8 cellular contexts compared by ENCODE assay signal in genomic region chr1:224498574-224499170, GRCh38.
A peak's percentile ranks its signal among the peaks of the same experiment; 100 is the strongest.
DNase-seq lines count a peak whose midpoint lies in the region; ATAC-seq and TF ChIP-seq lines count a peak whose summit lies in the region.

No MANE protein-coding gene starts in this region.

- intact Hi-C loops in transverse colon (cut with DNase I; ENCODE audit: low total_unique reads) = no loop called here

- peak overlapping the region; percentile 81 for H3K9ac ChIP-seq in HUES6 (ENCODE audit: low read length)

- WGBS in transverse colon (ENCODE audit: low coverage in 1 of 2), 2 donors = 68 to 69% methylated on average over 3 to 12 of the region's 12 CpGs

- TF ChIP-seq CTCF in astrocyte of the cerebellum (IDR thresholded peaks at IDR 0.05; ENCODE audit: low read depth, low read length, missing control alignments) = no peak
- no peak for TF ChIP-seq CTCF in transverse colon (IDR thresholded peaks at IDR 0.05)

- H3K36me3 ChIP-seq in HUES6 (ENCODE audit: control insufficient read depth, insufficient read depth, low read length) (no peaks in the 10 kb centered on the region), transverse colon (no peaks in the 10 kb centered on the region)

- H3K27ac ChIP-seq in HUES6 (ENCODE audit: low read depth, low read length) = peak overlapping the region; percentile 92
- peak overlapping the region; percentile 40 to 76 (median 66) for H3K27ac ChIP-seq in transverse colon

- peak; percentile 55 for DNase-seq in astrocyte of the cerebellum (ENCODE audit: low read depth)
- DNase-seq in left kidney (ENCODE audit: low read depth, low spot score) = peak; percentile 79
- DNase-seq in transverse colon = no peak

- H3K4me1 ChIP-seq in HUES6 (ENCODE audit: control insufficient read depth, insufficient read depth, low read length) = peaks cover 56% of the 10 kb centered on the region
- H3K4me1 ChIP-seq in transverse colon = peaks cover 30 to 46% (median 34%) of the 10 kb centered on the region in 4 donors

- no peak for TF ChIP-seq EP300 in transverse colon (IDR thresholded peaks at IDR 0.05; ENCODE audit: low read depth)

- H3K9me3 ChIP-seq in HUES6 (ENCODE audit: control insufficient read depth, insufficient read depth, low read depth, low read length) = peaks cover 11% of the 10 kb centered on the region
- no peaks in the 10 kb centered on the region for H3K9me3 ChIP-seq in transverse colon

- TF ChIP-seq POLR2A in transverse colon (IDR thresholded peaks at IDR 0.05) = no peak

- H3K27me3 ChIP-seq in HUES6 (ENCODE audit: control insufficient read depth, insufficient read depth, low read length) (no peaks in the 10 kb centered on the region), transverse colon (no peaks in the 10 kb centered on the region)

- peak; percentile 1 for ATAC-seq in GM18511 (IDR thresholded peaks at IDR 0.05; ENCODE audit: unreplicated experiment)
- no peak for ATAC-seq in HG02840 (IDR thresholded peaks at IDR 0.05; ENCODE audit: low FRiP score, unreplicated experiment)
- ATAC-seq in GM21737 (IDR thresholded peaks at IDR 0.05; ENCODE audit: unreplicated experiment) = no peak
- ATAC-seq in HG03196 (IDR thresholded peaks at IDR 0.05; ENCODE audit: unreplicated experiment) = no peak

- in situ Hi-C loops in astrocyte of the cerebellum (cut with HindIII; ENCODE audit: low sequenced_read_pairs) (no loop called here), transverse colon (cut with MboI; ENCODE audit: low pct_ligation_motif_present in 1 of 4, low pct_unique_long_range_greater_than_20kb in 1 of 4, low sequenced_read_pairs in 3 of 4) (no loop called here)

- H3K4me3 ChIP-seq in HUES6 (ENCODE audit: low read depth, low read length) = peak overlapping the region; percentile 2; the same call in 1 of the 2 replicates
- peak overlapping the region; percentile 2 for H3K4me3 ChIP-seq in astrocyte of the cerebellum (ENCODE audit: low read depth, low read length)
- no peak overlapping the region for H3K4me3 ChIP-seq in transverse colon

Comparison
In these comparisons a context has a peak if more than half of its experiments do, and no peak if none do; other contexts are left out.
1. H3K4me3 ChIP-seq: peak in HUES6 (single experiment) and astrocyte of the cerebellum (single experiment); none in transverse colon (0 of 4).